9 cellular contexts compared by ENCODE assay signal in the genomic region with DNA sequence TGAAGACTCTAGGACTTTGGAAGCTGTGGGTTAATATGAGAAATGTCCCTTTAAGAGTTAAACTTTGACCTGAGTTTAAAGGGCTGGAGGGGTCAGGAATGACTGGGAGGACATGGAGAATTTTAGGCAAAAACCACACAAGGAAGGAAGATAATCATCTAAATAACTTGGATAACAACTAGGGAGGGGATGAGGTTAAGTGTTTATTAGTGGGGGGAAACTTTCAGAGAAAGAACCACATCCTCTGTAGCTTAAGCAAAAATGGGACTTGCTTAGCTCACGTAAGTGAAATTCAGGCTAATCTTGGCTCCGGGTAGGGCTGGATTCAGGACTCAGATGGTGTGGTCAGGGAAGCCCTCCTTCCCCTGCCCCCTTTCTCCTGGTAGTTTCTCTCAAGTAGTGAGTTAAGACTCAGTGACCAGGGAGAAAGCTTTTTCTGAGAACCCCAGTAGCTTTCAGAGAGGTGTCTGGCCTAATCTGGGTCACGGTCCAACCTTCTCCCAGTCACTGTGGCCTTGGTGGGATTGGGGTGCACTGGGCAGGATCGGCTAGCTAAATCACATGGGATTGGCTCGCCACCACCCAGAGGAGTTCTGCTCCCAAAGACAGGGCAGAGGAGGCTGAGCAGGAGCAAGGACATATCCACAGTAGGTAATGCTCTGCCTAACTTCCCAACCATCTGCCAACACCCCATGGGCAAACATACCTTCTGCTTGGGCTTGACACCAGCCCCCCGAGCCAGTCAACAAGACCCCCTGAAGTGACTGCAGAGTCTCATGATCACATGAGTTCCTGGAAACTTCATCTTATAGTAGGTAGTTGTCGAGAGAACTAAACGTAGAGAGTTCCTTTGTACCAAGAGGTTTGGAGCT. TPM values are rescaled to one million over a fixed set of nuclear protein-coding genes. Genes with fewer than 3 reads are reported as not detected.
DNase-seq lines count a peak whose midpoint lies in the region; ATAC-seq and TF ChIP-seq lines count a peak whose summit lies in the region.
"Had no signal": no experiment of that assay in that cellular context is flagged by ENCODE, and none has a peak within 500 bp of the region (broad histone marks: within the 10 kb centered on the region; RNA-seq: fewer than 3 reads in every experiment).

No MANE protein-coding gene starts in this region.

- no peaks in the 10 kb centered on the region for H3K27me3 Mint-ChIP-seq in T-helper 1 cell treated with Interleukin-12 subunit alpha and Interleukin-12 subunit beta and Interleukin-4 antibody, amounts not matched to agents 30 μg/mL and 1 μg/mL, for 36 hours (ENCODE audit: low read depth)

- H3K4me1 Mint-ChIP-seq in T-helper 1 cell treated with Interleukin-12 subunit alpha and Interleukin-12 subunit beta and Interleukin-4 antibody, amounts not matched to agents 30 μg/mL and 1 μg/mL, for 36 hours (ENCODE audit: low read depth): peaks cover 66% of the 10 kb centered on the region

- H3K27ac ChIP-seq in epithelial cell of prostate (peak overlapping the region; percentile 67), smooth muscle cell (ENCODE audit: low read depth) (peak overlapping the region; percentile 28)
- H3K27ac ChIP-seq: adrenal gland had no signal

- peaks cover 16% of the 10 kb centered on the region for H3K36me3 Mint-ChIP-seq in T-helper 1 cell treated with Interleukin-12 subunit alpha and Interleukin-12 subunit beta and Interleukin-4 antibody, amounts not matched to agents 30 μg/mL and 1 μg/mL, for 36 hours (ENCODE audit: low read depth)

- H3K9me3 Mint-ChIP-seq in T-helper 1 cell treated with Interleukin-12 subunit alpha and Interleukin-12 subunit beta and Interleukin-4 antibody, amounts not matched to agents 30 μg/mL and 1 μg/mL, for 36 hours: peaks cover 18% of the 10 kb centered on the region

- 77% methylated on average over 8 of the region's 8 CpGs for WGBS in smooth muscle cell (ENCODE audit: low lambda C conversion rate)

- H3K4me3 Mint-ChIP-seq in T-helper 1 cell treated with Interleukin-12 subunit alpha and Interleukin-12 subunit beta and Interleukin-4 antibody, amounts not matched to agents 30 μg/mL and 1 μg/mL, for 36 hours: peak overlapping the region; percentile 64

- ATAC-seq in HG02938 (IDR thresholded peaks at IDR 0.05; ENCODE audit: unreplicated experiment): no peak

- TF ChIP-seq CTCF in smooth muscle cell (IDR thresholded peaks at IDR 0.05; ENCODE audit: borderline replicate concordance, insufficient read depth, poor library complexity, severe bottlenecking): no peak

- H3K79me2 ChIP-seq in smooth muscle cell (ENCODE audit: low read depth): no peaks in the 10 kb centered on the region

- no peaks in the 10 kb centered on the region for H4K20me1 ChIP-seq in smooth muscle cell (ENCODE audit: low read depth)

- no peak overlapping the region for H3K4me3 ChIP-seq in smooth muscle cell
- H3K4me3 ChIP-seq: adrenal gland had no signal

- no peaks in the 10 kb centered on the region for H3K9me3 ChIP-seq in smooth muscle cell (replicated peaks; ENCODE audit: low read depth)
- H3K9me3 ChIP-seq: adrenal gland had no signal

- peak overlapping the region; percentile 21 for H2AFZ ChIP-seq in smooth muscle cell (ENCODE audit: low read depth)

- H3K4me1 ChIP-seq in smooth muscle cell (ENCODE audit: low read depth): peaks cover 11% of the 10 kb centered on the region

- peak overlapping the region; percentile 75 for H3K27ac Mint-ChIP-seq in T-helper 1 cell treated with Interleukin-12 subunit alpha and Interleukin-12 subunit beta and Interleukin-4 antibody, amounts not matched to agents 30 μg/mL and 1 μg/mL, for 36 hours

- peak overlapping the region; percentile 38 for H3K4me2 ChIP-seq in smooth muscle cell

- peaks cover 5% of the 10 kb centered on the region for H3F3A ChIP-seq in smooth muscle cell (ENCODE audit: low read depth)

- no peaks in the 10 kb centered on the region for H3K27me3 ChIP-seq in smooth muscle cell (ENCODE audit: low read depth)
- H3K27me3 ChIP-seq: adrenal gland had no signal

- no peaks in the 10 kb centered on the region for H3K36me3 ChIP-seq in smooth muscle cell (ENCODE audit: low read depth)
- H3K36me3 ChIP-seq: adrenal gland had no signal

- peak; percentile 47 for DNase-seq in NCI-H2171 treated with DMSO at 0.1 percent for 48 hours (lab: John Stamatoyannopoulos, UW)
- no peak for DNase-seq in NCI-H2171 (lab: John Stamatoyannopoulos, UW)
- DNase-seq in epithelial cell of prostate (ENCODE audit: low read depth, low spot score): no peak
- DNase-seq in smooth muscle cell (lab: John Stamatoyannopoulos, UW; ENCODE audit: unreplicated experiment): no peak
- DNase-seq in central memory CD4-positive, alpha-beta T cell: no peak
- no peak for DNase-seq in NK-92 treated with Interleukin-12 subunit alpha and Interleukin-12 subunit beta, amount 100 ng/mL, for 24 hours (lab: John Stamatoyannopoulos, UW)
- DNase-seq: adrenal gland had no signal

- H3K9ac ChIP-seq in smooth muscle cell (ENCODE audit: low read depth): no peak overlapping the region

RNA-seq across cellular contexts. Expression of gene ARF6, which starts 52.8 kb away (rescaled TPM):
- total RNA-seq in smooth muscle cell: 64.8 and 68.7 TPM in 2 replicates
- polyA plus RNA-seq in smooth muscle cell: 59.8 and 73.6 TPM in 2 replicates
